In genomic region chr3:157543491-157544035, GRCh38 we compare ENCODE assay signal across 10 cellular contexts. TPM values are rescaled to one million over a fixed set of nuclear protein-coding genes. Genes with fewer than 3 reads are reported as not detected.
DNase-seq lines count a peak whose midpoint lies in the region; ATAC-seq and TF ChIP-seq lines count a peak whose summit lies in the region.
"Had no signal": no experiment of that assay in that cellular context is flagged by ENCODE, and none has a peak within 500 bp of the region (broad histone marks: within the 10 kb centered on the region; RNA-seq: fewer than 3 reads in every experiment).

No MANE protein-coding gene starts in this region.

- DNase-seq in AG09309 (ENCODE audit: low read depth) (no peak), ascending aorta (ENCODE audit: low spot score in 2 of 2) (no peak), heart left ventricle (no peak), NCI-H446 treated with DMSO at 0.1 percent for 48 hours (lab: John Stamatoyannopoulos, UW) (no peak), A172 (ENCODE audit: low spot score) (no peak), mesenteric fat pad (ENCODE audit: low spot score) (no peak)
- DNase-seq: amniotic stem cell had no signal

- no peak overlapping the region for H3K9ac ChIP-seq in parathyroid adenoma
- H3K9ac ChIP-seq: BLaER1 treated with 17β-estradiol and CSF1 and Interleukin-3, amounts not matched to agents 10 nM and 100 nM had no signal

- H2AFZ ChIP-seq in parathyroid adenoma, result peak overlapping the region; percentile 96

- ATAC-seq in heart left ventricle (peak in 1 of 4 donors; percentile 21), HG03280 (IDR thresholded peaks at IDR 0.05; ENCODE audit: unreplicated experiment) (no peak)

- H3K27ac ChIP-seq in ascending aorta, result no peak overlapping the region
- H3K27ac ChIP-seq in heart left ventricle, result peak overlapping the region in 7 of 12 donors; percentile 12 to 36 (median 23)
- no peak overlapping the region for H3K27ac ChIP-seq in parathyroid adenoma
- H3K27ac ChIP-seq: BLaER1 treated with 17β-estradiol and CSF1 and Interleukin-3, amounts not matched to agents 10 nM and 100 nM had no signal

- intact Hi-C loops in ascending aorta (cut with DNase I) (no loop called here), heart left ventricle (cut with DNase I) (no loop called here)

- H3K4me2 ChIP-seq in parathyroid adenoma (ENCODE audit: low read length), result peak overlapping the region; percentile 81
- H3K4me2 ChIP-seq: BLaER1 treated with 17β-estradiol and CSF1 and Interleukin-3, amounts not matched to agents 10 nM and 100 nM had no signal

- H3K27me3 ChIP-seq in ascending aorta (no peaks in the 10 kb centered on the region), heart left ventricle (peaks cover 0 to 8% (median 0%) of the 10 kb centered on the region in 9 donors), parathyroid adenoma (ENCODE audit: control insufficient read depth, insufficient read depth, low read length) (no peaks in the 10 kb centered on the region)
- H3K27me3 ChIP-seq: BLaER1 treated with 17β-estradiol and CSF1 and Interleukin-3, amounts not matched to agents 10 nM and 100 nM had no signal

- H3K4me3 ChIP-seq in AG09309 (ENCODE audit: control insufficient read depth, low read depth, low read length) (peak overlapping the region; percentile 44), ascending aorta (peak overlapping the region; percentile 51 to 63), heart left ventricle (peak overlapping the region in 11 of 12 donors; percentile 17 to 55 (median 46)), parathyroid adenoma (ENCODE audit: low read depth, low read length) (peak overlapping the region; percentile 45)
- H3K4me3 ChIP-seq: BLaER1 treated with 17β-estradiol and CSF1 and Interleukin-3, amounts not matched to agents 10 nM and 100 nM had no signal

- H3K9me3 ChIP-seq in ascending aorta (no peaks in the 10 kb centered on the region), heart left ventricle (peaks cover 0 to 12% (median 5%) of the 10 kb centered on the region in 12 donors), parathyroid adenoma (ENCODE audit: control insufficient read depth, low read length) (no peaks in the 10 kb centered on the region)

- H3K4me1 ChIP-seq in ascending aorta (no peaks in the 10 kb centered on the region), heart left ventricle (peaks cover 0 to 10% (median 0%) of the 10 kb centered on the region in 12 donors), parathyroid adenoma (no peaks in the 10 kb centered on the region)
- H3K4me1 ChIP-seq: BLaER1 treated with 17β-estradiol and CSF1 and Interleukin-3, amounts not matched to agents 10 nM and 100 nM had no signal

- 71 to 78% (median 75%) methylated on average over 14 of the region's 14 CpGs for WGBS in heart left ventricle, 4 donors

- TF ChIP-seq CTCF in AG09309 (IDR thresholded peaks at IDR 0.05; ENCODE audit: control insufficient read depth, insufficient read depth, low read depth, low read length, missing control alignments) (no peak), ascending aorta (IDR thresholded peaks at IDR 0.05) (no peak), heart left ventricle (IDR thresholded peaks at IDR 0.05) (no peak), parathyroid adenoma (IDR thresholded peaks at IDR 0.05) (no peak)

- peak in 1 of 2 donors; percentile 4 for TF ChIP-seq POLR2A in heart left ventricle (IDR thresholded peaks at IDR 0.05)

- H3K36me3 ChIP-seq in ascending aorta (no peaks in the 10 kb centered on the region), heart left ventricle (no peaks in the 10 kb centered on the region), parathyroid adenoma (ENCODE audit: control insufficient read depth, insufficient read depth, low read length) (no peaks in the 10 kb centered on the region)
- H3K36me3 ChIP-seq: BLaER1 treated with 17β-estradiol and CSF1 and Interleukin-3, amounts not matched to agents 10 nM and 100 nM had no signal

- H3K79me2 ChIP-seq in parathyroid adenoma, result no peaks in the 10 kb centered on the region

RNA-seq across cellular contexts. Expression of gene VEPH1, which starts 40.3 kb away (rescaled TPM):
- 2.2 TPM for total RNA-seq in ascending aorta
- under 1 TPM in 4 of 9 donors, not detected in 5; 0.40 to 0.79 (median 0.45) TPM for total RNA-seq in heart left ventricle
- polyA plus RNA-seq in heart left ventricle, result under 1 TPM in 1 of 2 donors, not detected in 1; 0.46 TPM
- 17.1 and 25.0 TPM in 2 replicates for total RNA-seq in A172 (2014; rRNA removed; shearing (Covaris generic))
- total RNA-seq in mesenteric fat pad, result 2.8 TPM

Comparison
In these comparisons a context has a peak if more than half of its experiments do, and no peak if none do; other contexts are left out.
1. H3K27ac ChIP-seq: peak in heart left ventricle (7 of 12); none in ascending aorta (0 of 2) and parathyroid adenoma (single experiment).
2. Peak in every context shown above with its lines, with median percentiles within 50 percentile points of each other: H3K4me3 ChIP-seq.